Comparison of ENCODE assay signal across 2 cellular contexts in genomic region chr3:154818676-154819255, GRCh38.
TF ChIP-seq lines count a peak whose summit lies in the region.

No MANE protein-coding gene starts in this region.

TF ChIP-seq in SK-N-SH, 30 proteins besides CTCF, POLR2A, EP300 and RAD21 (continued from another document):
- TF ChIP-seq ZBTB33 (IDR thresholded peaks at IDR 0.05; ENCODE audit: borderline replicate concordance, low read depth) (no peak), USF1 (IDR thresholded peaks at IDR 0.05; ENCODE audit: borderline replicate concordance, low read depth) (no peak), ELF1 (IDR thresholded peaks at IDR 0.05) (no peak), PBX3 (IDR thresholded peaks at IDR 0.05) (no peak), NFIC (IDR thresholded peaks at IDR 0.05; ENCODE audit: borderline replicate concordance) (no peak)

TF ChIP-seq in SK-N-SH treated with all-trans-retinoic acid at 6 μM for 48 hours, 23 proteins besides CTCF, POLR2A, EP300 and RAD21 (continued from another document):
- TF ChIP-seq CSRNP3 (CRISPR knock-in tag; IDR thresholded peaks at IDR 0.05) (no peak), ZC3H10 (CRISPR knock-in tag; IDR thresholded peaks at IDR 0.05) (no peak), PPARA (CRISPR knock-in tag; IDR thresholded peaks at IDR 0.05; ENCODE audit: borderline replicate concordance) (no peak), ZNF8 (CRISPR knock-in tag; IDR thresholded peaks at IDR 0.05) (no peak), TCF4 (CRISPR knock-in tag; IDR thresholded peaks at IDR 0.05; ENCODE audit: borderline replicate concordance) (no peak), CREB5 (CRISPR knock-in tag; IDR thresholded peaks at IDR 0.05; ENCODE audit: low read depth) (no peak), ISL1 (CRISPR knock-in tag; IDR thresholded peaks at IDR 0.05) (no peak), ARNTL (CRISPR knock-in tag; IDR thresholded peaks at IDR 0.05; ENCODE audit: borderline replicate concordance, low read depth) (no peak), ESRRG (CRISPR knock-in tag; IDR thresholded peaks at IDR 0.05) (no peak), RARB (CRISPR knock-in tag; IDR thresholded peaks at IDR 0.05) (no peak), ZNF70 (CRISPR knock-in tag; IDR thresholded peaks at IDR 0.05) (no peak), CSDC2 (CRISPR knock-in tag; IDR thresholded peaks at IDR 0.05) (no peak), TOX (CRISPR knock-in tag; IDR thresholded peaks at IDR 0.05; ENCODE audit: borderline replicate concordance) (no peak)
